In genomic region chr7:151838861-151839381, GRCh38 we compare ENCODE assay signal across 9 cellular contexts. TPM values are rescaled to one million over a fixed set of nuclear protein-coding genes. Genes with fewer than 3 reads are reported as not detected.
A peak's percentile ranks its signal among the peaks of the same experiment; 100 is the strongest.
DNase-seq lines count a peak whose midpoint lies in the region; ATAC-seq and TF ChIP-seq lines count a peak whose summit lies in the region.
"Had no signal": no experiment of that assay in that cellular context is flagged by ENCODE, and none has a peak within 500 bp of the region (broad histone marks: within the 10 kb centered on the region; RNA-seq: fewer than 3 reads in every experiment).

No MANE protein-coding gene starts in this region.

- WGBS in suprapubic skin: 53% methylated on average over 17 of the region's 17 CpGs

- H3K4me3 ChIP-seq in suprapubic skin: no peak overlapping the region
- H3K4me3 ChIP-seq: tibial artery had no signal

- H3K9me3 ChIP-seq in suprapubic skin: no peaks in the 10 kb centered on the region
- H3K9me3 ChIP-seq: tibial artery had no signal

- peaks cover 24% of the 10 kb centered on the region for H3K4me1 ChIP-seq in suprapubic skin
- H3K4me1 ChIP-seq: tibial artery had no signal

- DNase-seq in CD1c-positive myeloid dendritic cell (ENCODE audit: extremely low spot score) (peak; percentile 70), NOMO-1 treated with DMSO at 0.1 percent for 48 hours (lab: John Stamatoyannopoulos, UW; ENCODE audit: unreplicated experiment) (peak; percentile 74), suprapubic skin (ENCODE audit: low spot score in 2 of 2) (no peak), cerebellar cortex (ENCODE audit: low spot score) (no peak)
- peak; percentile 70 for DNase-seq in activated naive CD8-positive, alpha-beta T cell treated with anti-CD3 and anti-CD28 coated beads, Interleukin-2, amount 10 ng/mL, durations not matched to agents 7 days and 5 days
- peak; percentile 20 to 33 for DNase-seq in stimulated activated CD4-positive, alpha-beta T cell treated with anti-CD3 and anti-CD28 coated beads, Interleukin-4, amount 100 ng/mL, for 4 hours

- H3K27me3 Mint-ChIP-seq in activated naive CD8-positive, alpha-beta T cell treated with anti-CD3 and anti-CD28 coated beads, Interleukin-2, amount 10 ng/mL, durations not matched to agents 7 days and 5 days: no peaks in the 10 kb centered on the region

- H3K27me3 ChIP-seq in suprapubic skin: no peaks in the 10 kb centered on the region
- H3K27me3 ChIP-seq: tibial artery had no signal

- H3K36me3 ChIP-seq in suprapubic skin: no peaks in the 10 kb centered on the region
- H3K36me3 ChIP-seq: tibial artery had no signal

- peaks cover 29% of the 10 kb centered on the region for H3K4me1 Mint-ChIP-seq in activated naive CD8-positive, alpha-beta T cell treated with anti-CD3 and anti-CD28 coated beads, Interleukin-2, amount 10 ng/mL, durations not matched to agents 7 days and 5 days

- ATAC-seq in GM21390 (IDR thresholded peaks at IDR 0.05; ENCODE audit: unreplicated experiment) (peak; percentile 65), HG03521 (IDR thresholded peaks at IDR 0.05; ENCODE audit: unreplicated experiment) (no peak)
- peak; percentile 93 for ATAC-seq in activated naive CD8-positive, alpha-beta T cell treated with anti-CD3 and anti-CD28 coated beads, Interleukin-2, amount 10 ng/mL, durations not matched to agents 7 days and 5 days (ENCODE audit: low read depth)

- POLR2A ChIA-PET in activated naive CD8-positive, alpha-beta T cell treated with anti-CD3 and anti-CD28 coated beads, Interleukin-2, amount 10 ng/mL, durations not matched to agents 7 days and 5 days (lab: Charles Lee): interaction anchor here (0.7 to 2.9 kb wide), 9 partner anchors 9 to 351 kb away, joined by 3 to 15 read pairs (median 6); partner anchors contain the start of gene PRKAG2

- H3K27ac ChIP-seq in suprapubic skin: no peak overlapping the region
- H3K27ac ChIP-seq: tibial artery had no signal

- no peak for TF ChIP-seq POLR2A in suprapubic skin (IDR thresholded peaks at IDR 0.05)

- no peak for TF ChIP-seq CTCF in suprapubic skin (IDR thresholded peaks at IDR 0.05)

- TF ChIP-seq EP300 in suprapubic skin (IDR thresholded peaks at IDR 0.05): no peak

- H3K4me3 Mint-ChIP-seq in activated naive CD8-positive, alpha-beta T cell treated with anti-CD3 and anti-CD28 coated beads, Interleukin-2, amount 10 ng/mL, durations not matched to agents 7 days and 5 days: peak overlapping the region; percentile 76

- H3K36me3 Mint-ChIP-seq in activated naive CD8-positive, alpha-beta T cell treated with anti-CD3 and anti-CD28 coated beads, Interleukin-2, amount 10 ng/mL, durations not matched to agents 7 days and 5 days: no peaks in the 10 kb centered on the region

- H3K9me3 Mint-ChIP-seq in activated naive CD8-positive, alpha-beta T cell treated with anti-CD3 and anti-CD28 coated beads, Interleukin-2, amount 10 ng/mL, durations not matched to agents 7 days and 5 days: no peaks in the 10 kb centered on the region

- H3K27ac Mint-ChIP-seq in activated naive CD8-positive, alpha-beta T cell treated with anti-CD3 and anti-CD28 coated beads, Interleukin-2, amount 10 ng/mL, durations not matched to agents 7 days and 5 days: peak overlapping the region; percentile 90

RNA-seq across cellular contexts. Expression of gene PRKAG2, which starts 38.0 kb away (rescaled TPM):
- total RNA-seq in activated naive CD8-positive, alpha-beta T cell treated with anti-CD3 and anti-CD28 coated beads, Interleukin-2, amount 10 ng/mL, durations not matched to agents 7 days and 5 days: 10 to 100 TPM; 29.0 to 38.9 TPM
- 10 to 100 TPM; 16.5 to 40.0 (median 17.3) TPM for total RNA-seq in suprapubic skin

Comparison
In these comparisons a context has a peak if more than half of its experiments do, and no peak if none do; other contexts are left out.
1. DNase-seq: peak in CD1c-positive myeloid dendritic cell (single experiment), NOMO-1 treated with DMSO at 0.1 percent for 48 hours (single experiment), activated naive CD8-positive, alpha-beta T cell treated with anti-CD3 and anti-CD28 coated beads, Interleukin-2, amount 10 ng/mL, durations not matched to agents 7 days and 5 days (single experiment) and stimulated activated CD4-positive, alpha-beta T cell treated with anti-CD3 and anti-CD28 coated beads, Interleukin-4, amount 100 ng/mL, for 4 hours (2 of 2); none in suprapubic skin (0 of 2) and cerebellar cortex (single experiment).